Comparison of ENCODE assay signal across 11 cellular contexts in genomic region chr12:24754690-24755638, GRCh38.
DNase-seq lines count a peak whose midpoint lies in the region; ATAC-seq, FAIRE-seq and TF ChIP-seq lines count a peak whose summit lies in the region.
"Had no signal": no experiment of that assay in that cellular context is flagged by ENCODE, and none has a peak within 500 bp of the region (broad histone marks: within the 10 kb centered on the region; RNA-seq: fewer than 3 reads in every experiment).

No MANE protein-coding gene starts in this region.

- H3K4me1 ChIP-seq in ACC112 (ENCODE audit: control insufficient read depth, insufficient read depth, low read length, unreplicated experiment) (peaks cover 53% of the 10 kb centered on the region), left lung (peaks cover 8% of the 10 kb centered on the region in 2 donors), right cardiac atrium (ENCODE audit: control insufficient read depth, insufficient read depth, low read length) (no peaks in the 10 kb centered on the region)
- H3K4me1 ChIP-seq: right atrium auricular region had no signal

- H3K36me3 Mint-ChIP-seq in activated T-helper 1 cell treated with anti-CD3 and anti-CD28 coated beads, Interleukin-12 subunit alpha, Interleukin-12 subunit beta, Interleukin-2, Interleukin-4 antibody, amounts not matched to agents 30 ng/mL and 10 ng/mL and 1 ng/mL, durations not matched to agents 14 hours and 24 hours and 36 hours (ENCODE audit: low read depth) = no peaks in the 10 kb centered on the region
- H3K36me3 Mint-ChIP-seq in WTC11 = no peaks in the 10 kb centered on the region

- H3K27me3 Mint-ChIP-seq in activated T-helper 1 cell treated with anti-CD3 and anti-CD28 coated beads, Interleukin-12 subunit alpha, Interleukin-12 subunit beta, Interleukin-2, Interleukin-4 antibody, amounts not matched to agents 30 ng/mL and 10 ng/mL and 1 ng/mL, durations not matched to agents 14 hours and 24 hours and 36 hours (ENCODE audit: insufficient read depth) = no peaks in the 10 kb centered on the region
- H3K27me3 Mint-ChIP-seq in WTC11 (ENCODE audit: low read depth) = no peaks in the 10 kb centered on the region

- intact Hi-C loops in activated T-helper 1 cell treated with anti-CD3 and anti-CD28 coated beads, Interleukin-12 subunit alpha, Interleukin-12 subunit beta, Interleukin-2, Interleukin-4 antibody, amounts not matched to agents 30 ng/mL and 10 ng/mL and 1 ng/mL, durations not matched to agents 14 hours and 24 hours and 36 hours (cut with micrococcal nuclease) = loop anchor here (1.0 kb wide), 3 partner anchors 12 to 83 kb away; no protein-coding TSS in a partner anchor
- intact Hi-C loops in left lung (cut with DNase I) = no loop called here
- intact Hi-C loops in right cardiac atrium (cut with DNase I) = no loop called here

- WGBS in right cardiac atrium = 83% methylated on average over 7 of the region's 7 CpGs

- H3K27me3 ChIP-seq in ACC112 (ENCODE audit: insufficient read depth, low read length) (no peaks in the 10 kb centered on the region), left lung (no peaks in the 10 kb centered on the region), right cardiac atrium (ENCODE audit: control insufficient read depth, insufficient read depth) (no peaks in the 10 kb centered on the region)
- H3K27me3 ChIP-seq: right atrium auricular region had no signal

- H3K9me3 ChIP-seq in left lung (no peaks in the 10 kb centered on the region), right cardiac atrium (ENCODE audit: control insufficient read depth, low read length) (no peaks in the 10 kb centered on the region)
- H3K9me3 ChIP-seq: right atrium auricular region had no signal

- CTCF ChIA-PET in WTC11 (lab: Charles Lee) = interaction anchor here (0.9 kb wide), 1 partner anchor 23 kb away, joined by 3 read pairs; no protein-coding TSS in a partner anchor

- H3K9me3 Mint-ChIP-seq in activated T-helper 1 cell treated with anti-CD3 and anti-CD28 coated beads, Interleukin-12 subunit alpha, Interleukin-12 subunit beta, Interleukin-2, Interleukin-4 antibody, amounts not matched to agents 30 ng/mL and 10 ng/mL and 1 ng/mL, durations not matched to agents 14 hours and 24 hours and 36 hours = no peaks in the 10 kb centered on the region
- no peaks in the 10 kb centered on the region for H3K9me3 Mint-ChIP-seq in WTC11

- no peak for TF ChIP-seq CTCF in left lung (IDR thresholded peaks at IDR 0.05)
- TF ChIP-seq CTCF in WTC11 (IDR thresholded peaks at IDR 0.05) = no peak

- H3K4me1 Mint-ChIP-seq in activated T-helper 1 cell treated with anti-CD3 and anti-CD28 coated beads, Interleukin-12 subunit alpha, Interleukin-12 subunit beta, Interleukin-2, Interleukin-4 antibody, amounts not matched to agents 30 ng/mL and 10 ng/mL and 1 ng/mL, durations not matched to agents 14 hours and 24 hours and 36 hours (ENCODE audit: low read depth) = peaks cover 51% of the 10 kb centered on the region
- H3K4me1 Mint-ChIP-seq in WTC11 = peaks cover 21% of the 10 kb centered on the region

- no peak for TF ChIP-seq POLR2A in H54 (IDR thresholded peaks at IDR 0.05; ENCODE audit: low read depth, low read length)

- no peak overlapping the region for H2AFZ ChIP-seq in ACC112 (ENCODE audit: low read length, unreplicated experiment)

- no peak for DNase-seq in H54 (ENCODE audit: insufficient read length, low spot score)
- DNase-seq in activated T-helper 1 cell treated with anti-CD3 and anti-CD28 coated beads, Interleukin-12 subunit alpha, Interleukin-12 subunit beta, Interleukin-2, Interleukin-4 antibody, amounts not matched to agents 30 ng/mL and 10 ng/mL and 1 ng/mL, durations not matched to agents 14 hours and 24 hours and 36 hours (ENCODE audit: low spot score) = no peak
- DNase-seq in left lung = peak in 1 of 2 donors; percentile 46
- no peak for DNase-seq in right cardiac atrium
- no peak for DNase-seq in WTC11 (ENCODE audit: low spot score)
- DNase-seq: central memory CD4-positive, alpha-beta T cell; NK-92 treated with Interleukin-12 subunit alpha and Interleukin-12 subunit beta, amount 100 ng/mL, for 24 hours had no signal

- peak overlapping the region; percentile 85 for H3K27ac Mint-ChIP-seq in activated T-helper 1 cell treated with anti-CD3 and anti-CD28 coated beads, Interleukin-12 subunit alpha, Interleukin-12 subunit beta, Interleukin-2, Interleukin-4 antibody, amounts not matched to agents 30 ng/mL and 10 ng/mL and 1 ng/mL, durations not matched to agents 14 hours and 24 hours and 36 hours
- H3K27ac Mint-ChIP-seq in WTC11 = no peak overlapping the region

- peak; percentile 48 for FAIRE-seq in H54 (lab: Jason Lieb, UNC)

- POLR2A ChIA-PET in WTC11 (lab: Charles Lee) = no interaction called here

- peak overlapping the region; percentile 54 for H3K4me3 Mint-ChIP-seq in activated T-helper 1 cell treated with anti-CD3 and anti-CD28 coated beads, Interleukin-12 subunit alpha, Interleukin-12 subunit beta, Interleukin-2, Interleukin-4 antibody, amounts not matched to agents 30 ng/mL and 10 ng/mL and 1 ng/mL, durations not matched to agents 14 hours and 24 hours and 36 hours
- no peak overlapping the region for H3K4me3 Mint-ChIP-seq in WTC11

- H3K36me3 ChIP-seq in ACC112 (ENCODE audit: insufficient read depth, low read length) = no peaks in the 10 kb centered on the region
- no peaks in the 10 kb centered on the region for H3K36me3 ChIP-seq in left lung
- H3K36me3 ChIP-seq: right atrium auricular region had no signal

- ATAC-seq in left lung (peak; percentile 89), right cardiac atrium (no peak), HG02642 (IDR thresholded peaks at IDR 0.05; ENCODE audit: poor library complexity, unreplicated experiment) (no peak), WTC11 (no peak), HG03196 (IDR thresholded peaks at IDR 0.05; ENCODE audit: unreplicated experiment) (no peak)

- H3K27ac ChIP-seq in ACC112 (ENCODE audit: low read depth, low read length) (peak overlapping the region; percentile 47), left lung (peak overlapping the region; percentile 72 to 76), right cardiac atrium (ENCODE audit: low read length) (no peak overlapping the region)
- H3K27ac ChIP-seq: right atrium auricular region had no signal

- H3K79me2 ChIP-seq in ACC112 (ENCODE audit: control insufficient read depth, insufficient read depth, low read length, unreplicated experiment) = no peaks in the 10 kb centered on the region

- no peak overlapping the region for H3K4me3 ChIP-seq in ACC112 (ENCODE audit: low read depth, low read length)
- no peak overlapping the region for H3K4me3 ChIP-seq in left lung
- H3K4me3 ChIP-seq in right cardiac atrium (ENCODE audit: low read length) = no peak overlapping the region
- H3K4me3 ChIP-seq: right atrium auricular region had no signal

TF ChIP-seq in WTC11, 78 proteins besides CTCF, POLR2A, EP300 and RAD21 (continues in another document):
- no peak for TF ChIP-seq SOX15 (CRISPR knock-in tag; IDR thresholded peaks at IDR 0.05)
- no peak for TF ChIP-seq ELF4 (CRISPR knock-in tag; IDR thresholded peaks at IDR 0.05; ENCODE audit: low read depth)
- TF ChIP-seq ZNF416 (CRISPR knock-in tag; IDR thresholded peaks at IDR 0.05) = no peak
- TF ChIP-seq SP1 (CRISPR knock-in tag; conservative IDR thresholded peaks at IDR 0.05) = no peak
- no peak for TF ChIP-seq ZSCAN18 (CRISPR knock-in tag; IDR thresholded peaks at IDR 0.05)
- TF ChIP-seq TP53 (CRISPR knock-in tag; IDR thresholded peaks at IDR 0.05) = no peak
- no peak for TF ChIP-seq ZNF396 (CRISPR knock-in tag; IDR thresholded peaks at IDR 0.05; ENCODE audit: borderline replicate concordance)
- no peak for TF ChIP-seq NR2C2 (CRISPR knock-in tag; IDR thresholded peaks at IDR 0.05)
- no peak for TF ChIP-seq GABPB1 (CRISPR knock-in tag; IDR thresholded peaks at IDR 0.05)
- TF ChIP-seq CREB1 (CRISPR knock-in tag; IDR thresholded peaks at IDR 0.05) = no peak
- TF ChIP-seq OVOL2 (CRISPR knock-in tag; IDR thresholded peaks at IDR 0.05; ENCODE audit: borderline replicate concordance) = no peak
- no peak for TF ChIP-seq ATF1 (CRISPR knock-in tag; IDR thresholded peaks at IDR 0.05)
- TF ChIP-seq ZNF281 (CRISPR knock-in tag; IDR thresholded peaks at IDR 0.05) = no peak
- TF ChIP-seq ZNF671 (CRISPR knock-in tag; IDR thresholded peaks at IDR 0.05) = no peak
- TF ChIP-seq GRHL2 (CRISPR knock-in tag; IDR thresholded peaks at IDR 0.05; ENCODE audit: insufficient replicate concordance, severe bottlenecking) = no peak
- no peak for TF ChIP-seq ZNF121 (CRISPR knock-in tag; IDR thresholded peaks at IDR 0.05)
- TF ChIP-seq NFE2L1 (CRISPR knock-in tag; IDR thresholded peaks at IDR 0.05) = no peak
